16 cellular contexts compared by ENCODE assay signal in genomic region chr16:57578521-57579360, GRCh38. TPM values are rescaled to one million over a fixed set of nuclear protein-coding genes. Genes with fewer than 3 reads are reported as not detected.
DNase-seq lines count a peak whose midpoint lies in the region; ATAC-seq, FAIRE-seq and TF ChIP-seq lines count a peak whose summit lies in the region.
"Had no signal": no experiment of that assay in that cellular context is flagged by ENCODE, and none has a peak within 500 bp of the region (broad histone marks: within the 10 kb centered on the region; RNA-seq: fewer than 3 reads in every experiment).

No MANE protein-coding gene starts in this region.

- H3K18ac ChIP-seq in mesenchymal stem cell (ENCODE audit: low read depth in 1 of 2, low read length in 2 of 2): no peak overlapping the region

- ATAC-seq in activated CD8-positive, alpha-beta T cell treated with anti-CD3 and anti-CD28 coated beads, Interleukin-2, amount 10 ng/mL, durations not matched to agents 7 days and 5 days: no peak
- ATAC-seq: HCT116, left colon, Right ventricle myocardium inferior had no signal

- H3K36me3 Mint-ChIP-seq in activated CD8-positive, alpha-beta T cell treated with anti-CD3 and anti-CD28 coated beads, Interleukin-2, amount 10 ng/mL, durations not matched to agents 7 days and 5 days (ENCODE audit: low read depth): peaks cover 29% of the 10 kb centered on the region

- CTCF ChIA-PET in activated CD8-positive, alpha-beta T cell treated with anti-CD3 and anti-CD28 coated beads, Interleukin-2, amount 10 ng/mL, durations not matched to agents 7 days and 5 days (lab: Charles Lee): interaction anchor here (0.9 to 9.4 kb wide), 9 partner anchors 12 to 421 kb away, joined by 3 to 244 read pairs (median 28); partner anchors contain the start of genes KATNB1, USB1 and ZNF319

- H3K14ac ChIP-seq in mesenchymal stem cell (ENCODE audit: low read length in 2 of 2): no peak overlapping the region

- H2BK12ac ChIP-seq in mesenchymal stem cell (ENCODE audit: low read length in 2 of 2): peak overlapping the region in 1 of 2 experiments; percentile 35

- H3K79me1 ChIP-seq in mesenchymal stem cell (replicated peaks; ENCODE audit: low read length, poor library complexity, severe bottlenecking): no peaks in the 10 kb centered on the region

- H3K23ac ChIP-seq in mesenchymal stem cell (ENCODE audit: low read length in 2 of 2): peak overlapping the region in 1 of 2 experiments; percentile 30

- peak overlapping the region; percentile 82 for H3K27ac Mint-ChIP-seq in activated CD8-positive, alpha-beta T cell treated with anti-CD3 and anti-CD28 coated beads, Interleukin-2, amount 10 ng/mL, durations not matched to agents 7 days and 5 days

- no peak overlapping the region for H2BK15ac ChIP-seq in mesenchymal stem cell (ENCODE audit: low read depth, poor library complexity, severe bottlenecking)

- WGBS in mesenchymal stem cell: 81% methylated on average over 13 of the region's 14 CpGs

- peak overlapping the region; percentile 27 for H2AK5ac ChIP-seq in mesenchymal stem cell (ENCODE audit: low read length, severe bottlenecking)

- H3K9me3 Mint-ChIP-seq in activated CD8-positive, alpha-beta T cell treated with anti-CD3 and anti-CD28 coated beads, Interleukin-2, amount 10 ng/mL, durations not matched to agents 7 days and 5 days (ENCODE audit: insufficient read depth): no peaks in the 10 kb centered on the region

- no peak for FAIRE-seq in GM12891 (lab: Jason Lieb, UNC)
- FAIRE-seq: GM19239 had no signal

- no peak overlapping the region for H2BK120ac ChIP-seq in mesenchymal stem cell (ENCODE audit: low read depth, low read length)

- H3K4me2 ChIP-seq in mesenchymal stem cell (ENCODE audit: low read length, poor library complexity, severe bottlenecking): no peak overlapping the region

- TF ChIP-seq POLR2A in GM12891 (IDR thresholded peaks at IDR 0.05; ENCODE audit: low read depth, low read length): no peak

- no peaks in the 10 kb centered on the region for H3K36me3 ChIP-seq in mesenchymal stem cell (ENCODE audit: control insufficient read depth in 1 of 2, insufficient read depth in 2 of 2, low read depth in 1 of 2, low read length in 2 of 2)
- H3K36me3 ChIP-seq: adrenal gland, ovary had no signal

- no peak overlapping the region for H2BK5ac ChIP-seq in mesenchymal stem cell (ENCODE audit: low read depth, low read length, poor library complexity, severe bottlenecking)

- H3K4me3 ChIP-seq in mesenchymal stem cell (ENCODE audit: insufficient read depth in 1 of 2, low read depth in 1 of 2, low read length in 2 of 2): no peak overlapping the region
- H3K4me3 ChIP-seq: adrenal gland, ovary had no signal

- DNase-seq in Ammon's horn (ENCODE audit: low spot score) (peak; percentile 29), GM12891 (ENCODE audit: insufficient read length, low spot score) (no peak), mesenchymal stem cell (no peak), germinal center (ENCODE audit: low spot score) (no peak), inferior parietal cortex (ENCODE audit: extremely low spot score) (no peak), NCI-H1105 treated with DMSO at 0.1 percent for 48 hours (lab: John Stamatoyannopoulos, UW) (no peak), dermis blood vessel endothelial cell (no peak)
- DNase-seq in activated CD8-positive, alpha-beta T cell treated with anti-CD3 and anti-CD28 coated beads, Interleukin-2, amount 10 ng/mL, durations not matched to agents 7 days and 5 days: no peak
- DNase-seq: adrenal gland, left colon, ovary had no signal

- no peak overlapping the region for H2AFZ ChIP-seq in mesenchymal stem cell (ENCODE audit: low read depth, low read length)

- no peaks in the 10 kb centered on the region for H3K27me3 Mint-ChIP-seq in activated CD8-positive, alpha-beta T cell treated with anti-CD3 and anti-CD28 coated beads, Interleukin-2, amount 10 ng/mL, durations not matched to agents 7 days and 5 days (ENCODE audit: low read depth)

- POLR2A ChIA-PET in activated CD8-positive, alpha-beta T cell treated with anti-CD3 and anti-CD28 coated beads, Interleukin-2, amount 10 ng/mL, durations not matched to agents 7 days and 5 days (lab: Charles Lee): interaction anchor here (0.7 to 3.5 kb wide), 4 partner anchors 12 to 34 kb away, joined by 3 to 18 read pairs (median 8); no protein-coding TSS in a partner anchor

- no peak overlapping the region for H3K9ac ChIP-seq in mesenchymal stem cell (ENCODE audit: low read length)

- peaks cover 6 to 26% of the 10 kb centered on the region in 2 experiments for H3K27me3 ChIP-seq in mesenchymal stem cell (ENCODE audit: control insufficient read depth in 1 of 2, insufficient read depth in 1 of 2, low read length in 2 of 2)
- H3K27me3 ChIP-seq: ovary had no signal

- H3K4ac ChIP-seq in mesenchymal stem cell (ENCODE audit: low read depth in 1 of 2, low read length in 2 of 2): no peak overlapping the region

- H3K4me1 Mint-ChIP-seq in activated CD8-positive, alpha-beta T cell treated with anti-CD3 and anti-CD28 coated beads, Interleukin-2, amount 10 ng/mL, durations not matched to agents 7 days and 5 days (ENCODE audit: low read depth): peaks cover 71% of the 10 kb centered on the region

- H4K91ac ChIP-seq in mesenchymal stem cell (ENCODE audit: low read length): no peak overlapping the region

- no peak overlapping the region for H3K27ac ChIP-seq in mesenchymal stem cell (ENCODE audit: low read length, poor library complexity, severe bottlenecking)
- H3K27ac ChIP-seq: adrenal gland, ovary had no signal

- peaks cover 6% of the 10 kb centered on the region for H3K4me1 ChIP-seq in mesenchymal stem cell (ENCODE audit: control insufficient read depth, insufficient read depth, low read depth, low read length)
- H3K4me1 ChIP-seq: adrenal gland had no signal

- H4K8ac ChIP-seq in mesenchymal stem cell (ENCODE audit: low read length): peak overlapping the region; percentile 2

- H3K9me3 ChIP-seq in mesenchymal stem cell (ENCODE audit: control insufficient read depth, low read length): no peaks in the 10 kb centered on the region
- H3K9me3 ChIP-seq: adrenal gland, ovary had no signal

- peak overlapping the region; percentile 39 for H3K4me3 Mint-ChIP-seq in activated CD8-positive, alpha-beta T cell treated with anti-CD3 and anti-CD28 coated beads, Interleukin-2, amount 10 ng/mL, durations not matched to agents 7 days and 5 days

TF ChIP-seq in GM12891, 5 proteins besides CTCF, POLR2A, EP300 and RAD21:
- TF ChIP-seq SPI1 (IDR thresholded peaks at IDR 0.05; ENCODE audit: low read depth, low read length): no peak
- 0 out of 2 replicates have a peak, but pooled peaks have one; percentile 30 for TF ChIP-seq POU2F2 (IDR thresholded peaks at IDR 0.05; ENCODE audit: low read depth, low read length)
- peak; percentile 56 for TF ChIP-seq POLR2AphosphoS5 (IDR thresholded peaks at IDR 0.05; ENCODE audit: low read depth, low read length)

RNA-seq across cellular contexts. Expression of gene ADGRG5, which starts 36.3 kb away (rescaled TPM):
- polyA plus RNA-seq in GM12891 (2012; ENCODE audit: low read depth, missing spikeins): 58.0 TPM
- 10 to 100 TPM; 16.0 to 18.1 TPM for total RNA-seq in activated CD8-positive, alpha-beta T cell treated with anti-CD3 and anti-CD28 coated beads, Interleukin-2, amount 10 ng/mL, durations not matched to agents 7 days and 5 days
- polyA plus RNA-seq in mesenchymal stem cell (2013, experiment 1 of 2): not detected
- not detected for polyA plus RNA-seq in mesenchymal stem cell (2013, experiment 2 of 2)
- total RNA-seq in dermis blood vessel endothelial cell: not detected in 2 replicates
- total RNA-seq: dermis microvascular lymphatic vessel endothelial cell, fibroblast of villous mesenchyme had no signal

RNA-seq across cellular contexts. Expression of gene CCDC102A, which starts 42.4 kb away (rescaled TPM):
- polyA plus RNA-seq in GM12891 (2012; ENCODE audit: low read depth, missing spikeins): 7.6 TPM
- total RNA-seq in activated CD8-positive, alpha-beta T cell treated with anti-CD3 and anti-CD28 coated beads, Interleukin-2, amount 10 ng/mL, durations not matched to agents 7 days and 5 days: 10 to 100 TPM; 16.3 to 18.2 TPM
- 4.5 TPM for polyA plus RNA-seq in mesenchymal stem cell (2013, experiment 1 of 2)
- polyA plus RNA-seq in mesenchymal stem cell (2013, experiment 2 of 2): 4.8 TPM
- total RNA-seq in dermis blood vessel endothelial cell: 12.6 and 25.5 TPM in 2 replicates

RNA-seq across cellular contexts. Expression of gene ADGRG1, which starts 49.7 kb away (rescaled TPM):
- polyA plus RNA-seq in GM12891 (2012; ENCODE audit: low read depth, missing spikeins): 1.1 TPM
- 1 to 10 TPM; 3.3 to 3.7 TPM for total RNA-seq in activated CD8-positive, alpha-beta T cell treated with anti-CD3 and anti-CD28 coated beads, Interleukin-2, amount 10 ng/mL, durations not matched to agents 7 days and 5 days
- 4.0 TPM for polyA plus RNA-seq in mesenchymal stem cell (2013, experiment 1 of 2)
- 4.4 TPM for polyA plus RNA-seq in mesenchymal stem cell (2013, experiment 2 of 2)
- 21.8 and 35.4 TPM in 2 replicates for total RNA-seq in dermis blood vessel endothelial cell

Comparison
In these comparisons a context has a peak if more than half of its experiments do, and no peak if none do; other contexts are left out.
1. RNA of gene ADGRG5, which starts 36.3 kb away (total RNA-seq): 16.0 to 18.1 TPM in activated CD8-positive, alpha-beta T cell treated with anti-CD3 and anti-CD28 coated beads, Interleukin-2, amount 10 ng/mL, durations not matched to agents 7 days and 5 days; not detected in dermis blood vessel endothelial cell; every median in the first group is over 10 times any median in the second.